Comparison of ENCODE assay signal across 8 cellular contexts in the genomic region with DNA sequence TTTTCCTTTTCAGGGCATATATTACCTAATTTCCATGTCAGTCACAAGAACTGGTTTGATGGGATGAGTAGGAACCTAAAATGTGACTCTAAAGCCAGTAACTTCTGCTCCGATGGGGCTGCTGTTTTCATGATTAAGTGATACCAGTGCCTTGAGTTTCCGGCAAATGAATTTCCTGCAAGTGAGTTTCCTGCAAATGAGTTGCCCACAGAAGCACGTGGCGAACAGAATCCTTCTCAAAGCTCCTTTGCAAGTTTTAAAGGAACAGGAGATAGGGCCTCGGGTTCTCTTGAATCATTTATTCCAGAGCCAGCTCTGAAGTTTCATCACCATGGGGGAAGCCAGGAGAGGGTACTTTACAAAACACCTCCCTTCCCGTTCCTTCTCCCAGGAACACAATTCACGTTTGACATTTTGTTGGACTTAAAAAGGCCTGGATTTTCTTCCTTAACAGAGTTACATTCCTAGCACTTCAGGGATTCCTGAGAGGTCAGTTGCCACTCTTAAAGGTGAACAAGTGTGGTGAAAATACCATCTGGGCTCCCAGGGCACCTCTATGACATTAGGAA. TPM values are rescaled to one million over a fixed set of nuclear protein-coding genes. Genes with fewer than 3 reads are reported as not detected.
DNase-seq lines count a peak whose midpoint lies in the region; ATAC-seq and TF ChIP-seq lines count a peak whose summit lies in the region.

No MANE protein-coding gene starts in this region.

- peaks cover 20% of the 10 kb centered on the region for H3K4me1 ChIP-seq in rectal smooth muscle tissue (ENCODE audit: control insufficient read depth, insufficient read depth, low read length)

- H3K9ac ChIP-seq in rectal smooth muscle tissue (ENCODE audit: low read length), result no peak overlapping the region

- no peaks in the 10 kb centered on the region for H3K27me3 ChIP-seq in rectal smooth muscle tissue (ENCODE audit: control insufficient read depth, insufficient read depth, low read length)

- ATAC-seq in esophagus mucosa (peak; percentile 30), GM21381 (IDR thresholded peaks at IDR 0.05; ENCODE audit: unreplicated experiment) (no peak)

- peaks cover 3% of the 10 kb centered on the region for H3K36me3 ChIP-seq in rectal smooth muscle tissue (ENCODE audit: control insufficient read depth, insufficient read depth, low read length)

- peak overlapping the region; percentile 56 for H3K27ac ChIP-seq in rectal smooth muscle tissue (ENCODE audit: low read depth, low read length)

- DNase-seq in GF-D8 (lab: John Stamatoyannopoulos, UW) (peak; percentile 82), UCSD-AML1 (lab: John Stamatoyannopoulos, UW; ENCODE audit: unreplicated experiment) (peak; percentile 50), D341Med (ENCODE audit: low spot score) (no peak), NCI-H2107 (lab: John Stamatoyannopoulos, UW) (no peak), GM10266 (ENCODE audit: extremely low spot score) (no peak)

- no peak for TF ChIP-seq CTCF in GM10266 (IDR thresholded peaks at IDR 0.05; ENCODE audit: control insufficient read depth, insufficient read depth, low read depth, missing control alignments)

- no peak overlapping the region for H3K4me3 ChIP-seq in rectal smooth muscle tissue (ENCODE audit: low read length)

RNA-seq across cellular contexts. Expression of a gene that starts 2.2 kb away (rescaled TPM):
- total RNA-seq in esophagus mucosa, result 14.4 TPM

RNA-seq across cellular contexts. Expression of a gene that starts 28.6 kb away (rescaled TPM):
- total RNA-seq in esophagus mucosa, result 13.0 TPM

Comparison
In these comparisons a context has a peak if more than half of its experiments do, and no peak if none do; other contexts are left out.
1. DNase-seq: peak in GF-D8 (single experiment) and UCSD-AML1 (single experiment); none in D341Med (single experiment), NCI-H2107 (single experiment) and GM10266 (single experiment).